ENCODE assay signal across 15 cellular contexts in the genomic region with DNA sequence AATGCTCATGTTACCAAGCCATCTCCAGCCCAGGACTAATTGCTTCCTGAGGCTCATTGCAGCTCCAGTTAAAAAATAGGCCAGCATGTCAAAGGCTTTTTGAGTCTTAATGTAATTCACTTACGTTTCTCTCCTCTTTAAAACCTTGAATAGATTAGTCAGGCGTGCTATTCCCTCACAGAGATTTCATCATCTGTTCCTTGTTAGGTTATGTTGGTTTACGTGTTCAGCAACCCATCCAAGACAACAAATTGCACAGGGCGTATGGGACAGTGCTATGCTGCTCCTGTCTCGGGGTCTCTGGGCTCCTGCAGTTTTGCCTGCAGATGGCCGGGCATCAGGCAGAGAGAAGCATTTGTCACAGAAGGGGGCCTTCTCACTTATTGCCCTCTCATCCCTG.
"Had no signal": no experiment of that assay in that cellular context is flagged by ENCODE, and none has a peak within 500 bp of the region (broad histone marks: within the 10 kb centered on the region; RNA-seq: fewer than 3 reads in every experiment).

No MANE protein-coding gene starts in this region.

- ATAC-seq: natural killer cell treated with Interleukin-12 subunit alpha and Interleukin-12 subunit beta and Interleukin-15 and Interleukin-18, amount 100 ng/mL, for 72 hours; right cardiac atrium had no signal

- DNase-seq: activated B cell treated with CpG ODN at 0.5 μM for 24 hours; activated CD4-positive, alpha-beta memory T cell treated with anti-CD3 and anti-CD28 coated beads, Interleukin-2, amount 10 ng/mL, durations not matched to agents 7 days and 5 days; activated CD4-positive, alpha-beta T cell treated with anti-CD3 and anti-CD28 coated beads for 4 hours; activated CD8-positive, alpha-beta memory T cell treated with anti-CD3 and anti-CD28 coated beads, Interleukin-2, amount 10 ng/mL, durations not matched to agents 7 days and 5 days; activated naive CD4-positive, alpha-beta T cell treated with Interleukin-2 at 50 U/mL for 16 hours; aorta; effector CD4-positive, alpha-beta T cell; hippocampal formation; left cardiac atrium; right cardiac atrium had no signal

- H3K9me3 ChIP-seq: tibial nerve had no signal

- H3K27ac Mint-ChIP-seq: activated B cell treated with CpG ODN at 0.5 μM for 24 hours; activated CD4-positive, alpha-beta memory T cell treated with anti-CD3 and anti-CD28 coated beads, Interleukin-2, amount 10 ng/mL, durations not matched to agents 7 days and 5 days; activated CD8-positive, alpha-beta memory T cell treated with anti-CD3 and anti-CD28 coated beads, Interleukin-2, amount 10 ng/mL, durations not matched to agents 7 days and 5 days; natural killer cell treated with Interleukin-12 subunit alpha and Interleukin-12 subunit beta and Interleukin-15 and Interleukin-18, amount 100 ng/mL, for 72 hours; stimulated activated naive CD8-positive, alpha-beta T cell treated with anti-CD3 and anti-CD28 coated beads, Interleukin-15, Interleukin-2, amounts not matched to agents 100 ng/mL and 50 ng/mL, for 24 hours had no signal

- H3K4me3 ChIP-seq: lung, skin epidermis, tibial nerve had no signal

- H3K36me3 Mint-ChIP-seq: activated CD8-positive, alpha-beta memory T cell treated with anti-CD3 and anti-CD28 coated beads, Interleukin-2, amount 10 ng/mL, durations not matched to agents 7 days and 5 days; natural killer cell treated with Interleukin-12 subunit alpha and Interleukin-12 subunit beta and Interleukin-15 and Interleukin-18, amount 100 ng/mL, for 72 hours had no signal

- H3K27ac ChIP-seq: skin epidermis, tibial nerve had no signal

- H3K27me3 ChIP-seq: tibial nerve had no signal

- H3K4me3 Mint-ChIP-seq: activated B cell treated with CpG ODN at 0.5 μM for 24 hours; activated CD4-positive, alpha-beta memory T cell treated with anti-CD3 and anti-CD28 coated beads, Interleukin-2, amount 10 ng/mL, durations not matched to agents 7 days and 5 days; activated CD8-positive, alpha-beta memory T cell treated with anti-CD3 and anti-CD28 coated beads, Interleukin-2, amount 10 ng/mL, durations not matched to agents 7 days and 5 days; natural killer cell treated with Interleukin-12 subunit alpha and Interleukin-12 subunit beta and Interleukin-15 and Interleukin-18, amount 100 ng/mL, for 72 hours; stimulated activated naive CD8-positive, alpha-beta T cell treated with anti-CD3 and anti-CD28 coated beads, Interleukin-15, Interleukin-2, amounts not matched to agents 100 ng/mL and 50 ng/mL, for 24 hours had no signal

- H3K4me1 Mint-ChIP-seq: activated B cell treated with CpG ODN at 0.5 μM for 24 hours had no signal

- H3K9me3 Mint-ChIP-seq: activated B cell treated with CpG ODN at 0.5 μM for 24 hours; activated CD4-positive, alpha-beta memory T cell treated with anti-CD3 and anti-CD28 coated beads, Interleukin-2, amount 10 ng/mL, durations not matched to agents 7 days and 5 days; natural killer cell treated with Interleukin-12 subunit alpha and Interleukin-12 subunit beta and Interleukin-15 and Interleukin-18, amount 100 ng/mL, for 72 hours; stimulated activated naive CD8-positive, alpha-beta T cell treated with anti-CD3 and anti-CD28 coated beads, Interleukin-15, Interleukin-2, amounts not matched to agents 100 ng/mL and 50 ng/mL, for 24 hours had no signal
